ENCODE assay signal across 36 cellular contexts in the genomic region with DNA sequence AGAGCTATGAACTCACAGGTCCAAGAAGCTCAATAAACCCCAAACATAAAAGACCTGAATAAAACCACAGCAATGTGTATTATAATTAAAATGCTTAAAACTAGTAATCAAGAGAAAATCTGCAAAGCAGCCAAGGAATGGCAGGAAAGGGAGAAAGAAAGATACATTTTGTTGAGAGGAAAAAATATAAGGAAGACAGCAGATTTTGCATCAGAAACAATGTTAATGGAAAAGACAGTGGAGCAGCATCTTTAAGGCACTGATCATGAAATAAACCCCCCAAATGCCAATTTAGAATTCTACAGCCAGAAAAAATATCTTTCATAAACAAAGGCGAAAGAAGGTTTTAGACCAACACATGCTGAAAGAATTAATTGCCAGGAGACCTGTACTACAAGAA. TPM values are rescaled to one million over a fixed set of nuclear protein-coding genes. Genes with fewer than 3 reads are reported as not detected.
"Had no signal": no experiment of that assay in that cellular context is flagged by ENCODE, and none has a peak within 500 bp of the region (broad histone marks: within the 10 kb centered on the region; RNA-seq: fewer than 3 reads in every experiment).

No MANE protein-coding gene starts in this region.

- H3K36me3 ChIP-seq: MG63 had no signal

- H3K4me3 ChIP-seq: MG63 had no signal

- DNase-seq: Karpas-422, Kasumi-1, MG63, MM.1S, MV-4-11, NCI-H1048, NCI-H1092, NCI-H1092 treated with DMSO at 0.1 percent for 48 hours, NCI-H1105, NCI-H1105 treated with DMSO at 0.1 percent for 48 hours, NCI-H1417, NCI-H1417 treated with DMSO at 0.1 percent for 48 hours, NCI-H1436, NCI-H1436 treated with DMSO at 0.1 percent for 48 hours, NCI-H146, NCI-H1694, NCI-H1694 treated with DMSO at 0.1 percent for 48 hours, NCI-H187, NCI-H187 treated with DMSO at 0.1 percent for 48 hours, NCI-H1930, NCI-H2029, NCI-H2029 treated with DMSO at 0.1 percent for 48 hours, NCI-H2081, NCI-H2081 treated with DMSO at 0.1 percent for 48 hours, NCI-H2107, NCI-H2171, NCI-H2171 treated with DMSO at 0.1 percent for 48 hours, NCI-H2227 treated with DMSO at 0.1 percent for 48 hours, NCI-H226, NCI-H345, NCI-H446, NCI-H446 treated with DMSO at 0.1 percent for 48 hours, NCI-H510A, NCI-H510A treated with DMSO at 0.1 percent for 48 hours had no signal

RNA-seq across cellular contexts. Expression of gene ADGRD1, which starts 42.5 kb away (rescaled TPM):
- total RNA-seq: LHCN-M2, M059J had no signal
